8 cellular contexts compared by ENCODE assay signal in genomic region chr4:136371231-136371630, GRCh38.
"Had no signal": no experiment of that assay in that cellular context is flagged by ENCODE, and none has a peak within 500 bp of the region (broad histone marks: within the 10 kb centered on the region; RNA-seq: fewer than 3 reads in every experiment).

No MANE protein-coding gene starts in this region.

- DNase-seq: GDM1, GF-D8 had no signal

- ATAC-seq: GM12878 had no signal

- H3K4me3 ChIP-seq: GM12878 had no signal

- FAIRE-seq: G401.6, GM12878, GM12891, GM12892, GM18507, GM19239 had no signal
